Comparison of ENCODE assay signal across 11 cellular contexts in the genomic region with DNA sequence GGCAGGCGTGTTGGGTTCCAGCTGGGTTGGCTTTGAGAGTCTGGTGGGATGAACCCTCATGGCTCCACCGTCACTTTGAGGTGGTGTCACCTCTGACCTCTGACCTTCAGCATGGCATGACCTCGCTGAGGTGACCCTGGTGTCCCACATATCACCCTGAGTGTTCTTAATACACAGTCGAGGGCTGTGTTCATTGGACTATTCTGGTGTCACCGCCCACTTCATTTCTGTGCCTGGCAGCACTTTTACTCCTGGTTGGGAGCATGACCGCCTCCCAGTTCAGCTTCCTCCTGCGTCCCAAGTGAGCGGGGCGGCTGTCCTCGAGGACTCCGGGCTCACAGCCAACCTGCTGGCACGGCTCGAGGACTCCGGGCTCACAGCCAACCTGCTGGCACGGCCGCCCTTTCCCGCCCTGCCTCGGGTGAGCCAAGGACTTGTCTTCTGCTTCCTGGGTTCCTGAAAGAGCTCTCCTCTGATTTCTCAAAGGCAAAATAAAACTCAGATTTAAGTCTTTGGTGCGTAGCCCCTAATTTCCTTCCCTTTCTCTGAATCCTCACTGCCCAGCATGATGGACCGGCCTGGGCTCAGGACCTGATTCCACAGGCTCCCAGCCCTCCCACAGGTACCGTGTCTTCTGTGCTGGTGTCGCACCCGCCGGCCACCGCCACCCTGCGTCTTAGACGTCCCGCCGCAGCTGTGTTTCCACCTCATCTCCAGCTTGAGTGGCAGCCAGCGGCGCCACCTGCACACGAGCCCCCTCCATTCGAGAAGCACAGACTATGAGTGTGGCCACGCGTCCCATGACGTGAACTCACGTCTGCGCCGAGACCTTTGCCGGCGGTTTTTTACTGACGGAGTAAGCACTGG.
DNase-seq lines count a peak whose midpoint lies in the region; TF ChIP-seq lines count a peak whose summit lies in the region.
"Had no signal": no experiment of that assay in that cellular context is flagged by ENCODE, and none has a peak within 500 bp of the region (broad histone marks: within the 10 kb centered on the region; RNA-seq: fewer than 3 reads in every experiment).

No MANE protein-coding gene starts in this region.

- H3K4me3 Mint-ChIP-seq in activated naive CD4-positive, alpha-beta T cell treated with anti-CD3 and anti-CD28 coated beads, Interleukin-2, amount 50 U/mL, for 24 hours: peak overlapping the region; percentile 13

- DNase-seq in activated naive CD4-positive, alpha-beta T cell treated with Interleukin-2 at 50 U/mL for 16 hours: no peak
- DNase-seq in SW480 (ENCODE audit: low spot score) (peak; percentile 15), foreskin fibroblast (peak; percentile 63 to 67), posterior cingulate gyrus (peak; percentile 83 to 98 (median 92)), UCSD-AML1 (lab: John Stamatoyannopoulos, UW; ENCODE audit: unreplicated experiment) (no peak), T-helper 1 cell (no peak), NOMO-1 treated with dmso at 0.1 percent for 144 hours (lab: John Stamatoyannopoulos, UW; ENCODE audit: unreplicated experiment) (no peak)
- DNase-seq: naive B cell had no signal

- H3K27ac Mint-ChIP-seq in activated naive CD4-positive, alpha-beta T cell treated with anti-CD3 and anti-CD28 coated beads, Interleukin-2, amount 50 U/mL, for 24 hours: peak overlapping the region; percentile 55

- no peak overlapping the region for H3K4me3 ChIP-seq in foreskin fibroblast (ENCODE audit: low read depth in 1 of 2, low read length in 2 of 2)
- H3K4me3 ChIP-seq: SJCRH30 had no signal

- peaks cover 31% of the 10 kb centered on the region for H3K4me1 Mint-ChIP-seq in activated naive CD4-positive, alpha-beta T cell treated with anti-CD3 and anti-CD28 coated beads, Interleukin-2, amount 50 U/mL, for 24 hours

- no peak for TF ChIP-seq CTCF in foreskin fibroblast (IDR thresholded peaks at IDR 0.05; ENCODE audit: low read depth, low read length)

- no peaks in the 10 kb centered on the region for H3K27me3 Mint-ChIP-seq in activated naive CD4-positive, alpha-beta T cell treated with anti-CD3 and anti-CD28 coated beads, Interleukin-2, amount 50 U/mL, for 24 hours
- H3K27me3 Mint-ChIP-seq: naive B cell had no signal

- intact Hi-C loops in posterior cingulate gyrus (cut with DNase I): no loop called here

- no peaks in the 10 kb centered on the region for H3K9me3 Mint-ChIP-seq in activated naive CD4-positive, alpha-beta T cell treated with anti-CD3 and anti-CD28 coated beads, Interleukin-2, amount 50 U/mL, for 24 hours
- H3K9me3 Mint-ChIP-seq: CD8-positive, alpha-beta T cell; naive B cell had no signal

- H3K36me3 Mint-ChIP-seq in activated naive CD4-positive, alpha-beta T cell treated with anti-CD3 and anti-CD28 coated beads, Interleukin-2, amount 50 U/mL, for 24 hours: peaks cover 4% of the 10 kb centered on the region
- H3K36me3 Mint-ChIP-seq: CD8-positive, alpha-beta T cell; naive B cell had no signal

Comparison
In these comparisons a context has a peak if more than half of its experiments do, and no peak if none do; other contexts are left out.
1. DNase-seq: peak in SW480 (single experiment), foreskin fibroblast (2 of 2) and posterior cingulate gyrus (10 of 10); none in activated naive CD4-positive, alpha-beta T cell treated with Interleukin-2 at 50 U/mL for 16 hours (single experiment), UCSD-AML1 (single experiment), T-helper 1 cell (0 of 5) and NOMO-1 treated with dmso at 0.1 percent for 144 hours (single experiment).